8 cellular contexts compared by ENCODE assay signal in genomic region chr2:218168635-218169462, GRCh38. TPM values are rescaled to one million over a fixed set of nuclear protein-coding genes. Genes with fewer than 3 reads are reported as not detected.
DNase-seq lines count a peak whose midpoint lies in the region; ATAC-seq and TF ChIP-seq lines count a peak whose summit lies in the region.

No MANE protein-coding gene starts in this region.

- no peak for TF ChIP-seq EP300 in ovary (IDR thresholded peaks at IDR 0.05)

- H3K27me3 Mint-ChIP-seq in CD4-positive, alpha-beta memory T cell, result peaks cover 2 to 6% of the 10 kb centered on the region in 2 donors

- no peaks in the 10 kb centered on the region for H3K36me3 ChIP-seq in CD4-positive, alpha-beta memory T cell (ENCODE audit: insufficient read depth, low read length)
- no peaks in the 10 kb centered on the region for H3K36me3 ChIP-seq in esophagus squamous epithelium
- H3K36me3 ChIP-seq in ovary, result no peaks in the 10 kb centered on the region
- no peaks in the 10 kb centered on the region for H3K36me3 ChIP-seq in uterus

- peaks cover 19 to 41% (median 30%) of the 10 kb centered on the region in 4 donors for H3K4me1 Mint-ChIP-seq in CD4-positive, alpha-beta memory T cell

- no peak overlapping the region for H3K4me3 ChIP-seq in CD4-positive, alpha-beta memory T cell (ENCODE audit: low read length in 2 of 2)
- H3K4me3 ChIP-seq in esophagus squamous epithelium, result no peak overlapping the region
- no peak overlapping the region for H3K4me3 ChIP-seq in ovary
- no peak overlapping the region for H3K4me3 ChIP-seq in uterus

- peak overlapping the region in 1 of 8 donors; percentile 26 for H3K4me3 Mint-ChIP-seq in CD4-positive, alpha-beta memory T cell

- peak overlapping the region in 4 of 7 donors; percentile 10 to 67 (median 38) for H3K27ac Mint-ChIP-seq in CD4-positive, alpha-beta memory T cell

- TF ChIP-seq CTCF in esophagus squamous epithelium (IDR thresholded peaks at IDR 0.05) (peak; percentile 36 to 57 (median 48)), ovary (IDR thresholded peaks at IDR 0.05) (peak in 1 of 3 donors; percentile 6), uterus (IDR thresholded peaks at IDR 0.05) (peak; percentile 41 to 55 (median 48))

- H3K9me3 ChIP-seq in CD4-positive, alpha-beta memory T cell (ENCODE audit: control insufficient read depth in 1 of 2, low read length in 2 of 2), result no peaks in the 10 kb centered on the region
- H3K9me3 ChIP-seq in esophagus squamous epithelium, result no peaks in the 10 kb centered on the region
- no peaks in the 10 kb centered on the region for H3K9me3 ChIP-seq in ovary
- H3K9me3 ChIP-seq in uterus, result no peaks in the 10 kb centered on the region

- intact Hi-C loops in CD4-positive, alpha-beta memory T cell (cut with micrococcal nuclease), result loop anchor here (1.0 to 5.0 kb wide), 2 partner anchors 88 to 678 kb away; no protein-coding TSS in a partner anchor
- intact Hi-C loops in esophagus squamous epithelium (cut with DNase I) (no loop called here), ovary (cut with DNase I) (no loop called here), uterus (cut with DNase I; ENCODE audit: low total_unique reads) (no loop called here)

- CTCF ChIA-PET in CD4-positive, alpha-beta memory T cell (lab: Charles Lee; ENCODE audit: partially characterized antibody), result interaction anchor here (0.9 to 2.0 kb wide), 8 partner anchors 9 to 101 kb away, joined by 3 to 6 read pairs (median 4); partner anchors contain the start of genes AAMP and PNKD

- H3K27me3 ChIP-seq in CD4-positive, alpha-beta memory T cell (ENCODE audit: insufficient read depth, low read length), result no peaks in the 10 kb centered on the region
- H3K27me3 ChIP-seq in esophagus squamous epithelium (peaks cover 0 to 5% (median 0%) of the 10 kb centered on the region in 4 donors), ovary (no peaks in the 10 kb centered on the region), uterus (no peaks in the 10 kb centered on the region)

- ATAC-seq in GM21717 (IDR thresholded peaks at IDR 0.05; ENCODE audit: unreplicated experiment) (peak; percentile 63), GM18907 (IDR thresholded peaks at IDR 0.05; ENCODE audit: unreplicated experiment) (no peak)

- no peaks in the 10 kb centered on the region for H3K9me3 Mint-ChIP-seq in CD4-positive, alpha-beta memory T cell

- H3K27ac ChIP-seq in CD4-positive, alpha-beta memory T cell (ENCODE audit: low read depth, low read length), result no peak overlapping the region
- H3K27ac ChIP-seq in esophagus squamous epithelium, result no peak overlapping the region
- no peak overlapping the region for H3K27ac ChIP-seq in ovary
- no peak overlapping the region for H3K27ac ChIP-seq in uterus

- POLR2A ChIA-PET in CD4-positive, alpha-beta memory T cell (lab: Charles Lee; ENCODE audit: partially characterized antibody), result interaction anchor here (1.2 kb wide), 1 partner anchor 48 kb away, joined by 3 read pairs; the partner anchor contains the start of gene ARPC2

- H3K4me1 ChIP-seq in CD4-positive, alpha-beta memory T cell (ENCODE audit: insufficient read depth, low read length), result peaks cover 30% of the 10 kb centered on the region
- peaks cover 0 to 25% (median 6%) of the 10 kb centered on the region in 3 donors for H3K4me1 ChIP-seq in esophagus squamous epithelium
- H3K4me1 ChIP-seq in ovary (ENCODE audit: insufficient read depth), result no peaks in the 10 kb centered on the region
- H3K4me1 ChIP-seq in uterus, result no peaks in the 10 kb centered on the region

- H3K36me3 Mint-ChIP-seq in CD4-positive, alpha-beta memory T cell, result peaks cover 0 to 5% of the 10 kb centered on the region in 2 donors

- TF ChIP-seq POLR2A in esophagus squamous epithelium (IDR thresholded peaks at IDR 0.05) (no peak), ovary (IDR thresholded peaks at IDR 0.05) (no peak), uterus (IDR thresholded peaks at IDR 0.05) (no peak)

- peak; percentile 47 to 65 (median 52) for DNase-seq in CD4-positive, alpha-beta memory T cell
- peak; percentile 22 for DNase-seq in NOMO-1 treated with dmso at 0.1 percent for 144 hours (lab: John Stamatoyannopoulos, UW; ENCODE audit: unreplicated experiment)
- peak; percentile 84 for DNase-seq in activated CD8-positive, alpha-beta memory T cell treated with anti-CD3 and anti-CD28 coated beads for 24 hours
- DNase-seq in esophagus squamous epithelium (lab: John Stamatoyannopoulos, UW), result no peak
- peak; percentile 18 to 53 (median 36) for DNase-seq in ovary
- peak; percentile 39 to 56 for DNase-seq in uterus

- 48 to 53% methylated on average over 8 to 9 of the region's 9 CpGs for WGBS in esophagus squamous epithelium, 2 donors
- WGBS in ovary, 3 donors, result 59 to 63% (median 61%) methylated on average over 9 of the region's 9 CpGs

RNA-seq across cellular contexts. Expression of gene CXCR1, which starts 2.1 kb away (rescaled TPM):
- not detected for total RNA-seq in CD4-positive, alpha-beta memory T cell
- polyA plus RNA-seq in CD4-positive, alpha-beta memory T cell, result not detected
- total RNA-seq in esophagus squamous epithelium (1 to 10 TPM in 1 of 4 donors, not detected in 3; 1.3 TPM), ovary (under 1 TPM in 4 of 7 donors, not detected in 3; 0.10 to 0.43 (median 0.32) TPM), uterus (under 1 TPM in 1 of 4 donors, not detected in 3; 0.18 TPM)
- 1 to 10 TPM in 1 of 2 donors, under 1 TPM in 1; 0.04 to 1.4 TPM for polyA plus RNA-seq in ovary

RNA-seq across cellular contexts. Expression of gene CXCR2, which starts 43.0 kb away (rescaled TPM):
- not detected for total RNA-seq in CD4-positive, alpha-beta memory T cell
- polyA plus RNA-seq in CD4-positive, alpha-beta memory T cell, result not detected
- 10 to 100 TPM in 3 of 4 donors, 1 to 10 TPM in 1; 5.7 to 32.2 (median 19.1) TPM for total RNA-seq in esophagus squamous epithelium
- total RNA-seq in ovary, result under 1 TPM in 5 of 7 donors, not detected in 2; 0.12 to 0.35 (median 0.33) TPM
- 1 to 10 TPM in 1 of 2 donors, under 1 TPM in 1; 0.08 to 3.0 TPM for polyA plus RNA-seq in ovary
- under 1 TPM in 2 of 4 donors, not detected in 2; 0.07 to 0.91 TPM for total RNA-seq in uterus

RNA-seq across cellular contexts. Expression of gene ARPC2, which starts 48.1 kb away (rescaled TPM):
- 100 to 1,000 TPM; 412 to 414 TPM for total RNA-seq in CD4-positive, alpha-beta memory T cell
- 1,000 to 10,000 TPM in 1 of 2 donors, 100 to 1,000 TPM in 1; 843 to 1,042 TPM for polyA plus RNA-seq in CD4-positive, alpha-beta memory T cell
- total RNA-seq in esophagus squamous epithelium (100 to 1,000 TPM; 465 to 690 (median 542) TPM), ovary (100 to 1,000 TPM; 135 to 229 (median 166) TPM), uterus (100 to 1,000 TPM in 3 of 4 donors, 10 to 100 TPM in 1; 87.9 to 162 (median 159) TPM)
- 100 to 1,000 TPM; 170 to 357 TPM for polyA plus RNA-seq in ovary
